ENCODE assay signal across 8 cellular contexts in the genomic region with DNA sequence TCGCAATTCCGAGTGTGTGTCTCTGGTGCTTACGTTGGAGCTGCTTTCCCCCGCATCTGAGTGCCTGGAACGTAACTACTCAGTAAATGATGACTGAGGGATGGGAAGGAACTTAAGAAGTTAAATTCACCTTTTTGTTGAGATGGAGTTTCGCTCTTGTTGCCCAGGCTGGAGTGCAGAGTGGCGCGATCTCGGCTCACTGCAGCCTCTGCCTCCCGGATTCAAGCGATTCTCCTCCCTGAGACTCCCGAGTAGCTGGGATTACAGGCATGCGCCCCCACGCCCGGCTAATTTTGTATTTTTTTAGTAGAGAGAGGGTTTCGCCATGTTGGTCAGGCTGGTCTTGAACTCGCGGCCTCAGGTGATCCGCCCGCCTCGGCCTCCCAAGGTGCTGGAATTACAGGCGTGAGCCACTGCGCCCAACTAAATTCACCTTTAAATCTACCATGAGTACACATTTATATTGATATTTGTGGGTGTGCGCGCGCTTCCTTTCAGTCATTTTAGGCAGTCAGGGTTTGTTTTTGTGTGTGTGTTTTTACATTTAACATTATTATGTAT. TPM values are rescaled to one million over a fixed set of nuclear protein-coding genes. Genes with fewer than 3 reads are reported as not detected.
DNase-seq lines count a peak whose midpoint lies in the region; ATAC-seq and TF ChIP-seq lines count a peak whose summit lies in the region.

No MANE protein-coding gene starts in this region.

- H3K27ac Mint-ChIP-seq in activated naive CD4-positive, alpha-beta T cell treated with anti-CD3 and anti-CD28 coated beads, Interleukin-2, amount 10 ng/mL, durations not matched to agents 7 days and 5 days, result peak overlapping the region; percentile 97
- peak overlapping the region; percentile 96 for H3K27ac Mint-ChIP-seq in memory B cell

- H3K27ac ChIP-seq in body of pancreas (peak overlapping the region; percentile 87 to 98 (median 92)), upper lobe of right lung (peak overlapping the region; percentile 97)

- TF ChIP-seq POLR2A in body of pancreas (IDR thresholded peaks at IDR 0.05), result no peak

- no peak for DNase-seq in activated naive CD4-positive, alpha-beta T cell treated with anti-CD3 and anti-CD28 coated beads, Interleukin-2, amount 10 ng/mL, durations not matched to agents 7 days and 5 days
- no peak for DNase-seq in activated naive CD4-positive, alpha-beta T cell (lab: John Stamatoyannopoulos, UW)
- DNase-seq in body of pancreas, result peak in 1 of 4 donors; percentile 13
- DNase-seq in memory B cell (ENCODE audit: low spot score in 2 of 2), result no peak
- peak; percentile 40 for DNase-seq in upper lobe of right lung
- no peak for DNase-seq in RKO (ENCODE audit: low spot score)
- DNase-seq in mucosa of gallbladder (ENCODE audit: low spot score), result no peak
- no peak for DNase-seq in NCI-H1930 (lab: John Stamatoyannopoulos, UW)

- H3K27me3 Mint-ChIP-seq in activated naive CD4-positive, alpha-beta T cell treated with anti-CD3 and anti-CD28 coated beads, Interleukin-2, amount 10 ng/mL, durations not matched to agents 7 days and 5 days, result peaks cover 11% of the 10 kb centered on the region
- H3K27me3 Mint-ChIP-seq in memory B cell, result no peaks in the 10 kb centered on the region

- H3K36me3 ChIP-seq in body of pancreas (replicated peaks in 1 of 2; ENCODE audit: insufficient read depth in 1 of 2, low read depth in 2 of 2) (peaks cover 0 to 7% of the 10 kb centered on the region in 2 donors), upper lobe of right lung (peaks cover 35% of the 10 kb centered on the region)

- intact Hi-C loops in body of pancreas (cut with DNase I), result no loop called here
- intact Hi-C loops in upper lobe of right lung (cut with DNase I), result no loop called here

- peaks cover 44% of the 10 kb centered on the region for H3K4me1 Mint-ChIP-seq in activated naive CD4-positive, alpha-beta T cell treated with anti-CD3 and anti-CD28 coated beads, Interleukin-2, amount 10 ng/mL, durations not matched to agents 7 days and 5 days
- peaks cover 15% of the 10 kb centered on the region for H3K4me1 Mint-ChIP-seq in memory B cell

- TF ChIP-seq CTCF in body of pancreas (IDR thresholded peaks at IDR 0.05) (no peak), upper lobe of right lung (IDR thresholded peaks at IDR 0.05) (no peak)

- H3K9me3 ChIP-seq in body of pancreas, result no peaks in the 10 kb centered on the region
- no peaks in the 10 kb centered on the region for H3K9me3 ChIP-seq in upper lobe of right lung

- ATAC-seq in body of pancreas, result no peak
- ATAC-seq in memory B cell (ENCODE audit: low read depth), result no peak
- ATAC-seq in upper lobe of right lung, result no peak

- CTCF ChIA-PET in activated naive CD4-positive, alpha-beta T cell treated with anti-CD3 and anti-CD28 coated beads, Interleukin-2, amount 10 ng/mL, durations not matched to agents 7 days and 5 days (lab: Charles Lee), result interaction anchor here (1.2 to 1.5 kb wide), 5 partner anchors 20 to 71 kb away, joined by 3 to 7 read pairs (median 3); no protein-coding TSS in a partner anchor

- 32 to 45% methylated on average over 26 of the region's 26 CpGs for WGBS in body of pancreas, 2 donors

- H3K4me3 ChIP-seq in body of pancreas, result peak overlapping the region; percentile 49 to 52
- peak overlapping the region; percentile 76 for H3K4me3 ChIP-seq in upper lobe of right lung

- H3K4me1 ChIP-seq in body of pancreas (peaks cover 12% of the 10 kb centered on the region), upper lobe of right lung (peaks cover 13% of the 10 kb centered on the region)

- no peaks in the 10 kb centered on the region for H3K9me3 Mint-ChIP-seq in activated naive CD4-positive, alpha-beta T cell treated with anti-CD3 and anti-CD28 coated beads, Interleukin-2, amount 10 ng/mL, durations not matched to agents 7 days and 5 days
- no peaks in the 10 kb centered on the region for H3K9me3 Mint-ChIP-seq in memory B cell

- peaks cover 28% of the 10 kb centered on the region for H3K36me3 Mint-ChIP-seq in activated naive CD4-positive, alpha-beta T cell treated with anti-CD3 and anti-CD28 coated beads, Interleukin-2, amount 10 ng/mL, durations not matched to agents 7 days and 5 days
- H3K36me3 Mint-ChIP-seq in memory B cell, result peaks cover 8% of the 10 kb centered on the region

- H3K27me3 ChIP-seq in body of pancreas (no peaks in the 10 kb centered on the region), upper lobe of right lung (no peaks in the 10 kb centered on the region)

- H3K4me3 Mint-ChIP-seq in activated naive CD4-positive, alpha-beta T cell treated with anti-CD3 and anti-CD28 coated beads, Interleukin-2, amount 10 ng/mL, durations not matched to agents 7 days and 5 days, result peak overlapping the region; percentile 90
- H3K4me3 Mint-ChIP-seq in memory B cell, result peak overlapping the region; percentile 95

RNA-seq across cellular contexts. Expression of a gene that starts 0.9 kb away (rescaled TPM):
- total RNA-seq in body of pancreas (100 to 1,000 TPM; 192 to 243 TPM), upper lobe of right lung (154 TPM), mucosa of gallbladder (168 TPM)

RNA-seq across cellular contexts. Expression of a gene that starts 36.0 kb away (rescaled TPM):
- 10 to 100 TPM; 17.8 to 20.5 TPM for total RNA-seq in body of pancreas
- 49.8 TPM for total RNA-seq in upper lobe of right lung
- total RNA-seq in mucosa of gallbladder, result 59.3 TPM
